8 cellular contexts compared by ENCODE assay signal in the genomic region with DNA sequence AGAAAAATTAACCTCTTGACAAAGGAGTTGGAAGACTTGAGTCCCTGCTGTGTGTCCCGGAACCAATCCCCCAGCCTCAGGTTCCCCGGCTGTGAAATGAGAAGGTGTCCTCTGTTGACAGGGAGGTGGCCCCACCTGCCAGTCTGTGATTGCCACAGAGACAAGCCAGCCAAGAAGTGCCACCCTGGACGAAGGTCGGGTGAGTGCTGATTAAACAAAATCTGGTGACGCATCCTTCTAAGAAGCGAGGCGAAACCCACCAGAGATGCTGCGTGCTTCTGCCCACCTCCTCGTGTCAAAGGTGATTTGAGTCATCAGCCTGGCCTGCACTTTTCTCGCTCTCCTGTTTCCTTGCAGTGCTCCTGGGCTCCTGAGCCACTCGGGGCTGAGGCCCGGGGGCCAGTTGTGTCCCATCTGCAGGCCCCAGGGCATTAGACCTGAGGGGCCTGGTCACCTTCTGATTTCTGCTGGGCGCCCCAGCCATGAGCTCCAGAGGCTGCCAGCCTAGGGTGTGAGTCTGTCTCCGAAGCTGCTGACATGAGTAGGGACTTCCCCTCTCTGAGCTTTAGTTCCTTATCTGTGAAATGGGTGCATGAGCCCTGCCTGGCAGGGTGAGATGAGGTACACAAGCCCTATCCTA. TPM values are rescaled to one million over a fixed set of nuclear protein-coding genes. Genes with fewer than 3 reads are reported as not detected.
DNase-seq lines count a peak whose midpoint lies in the region; ATAC-seq and TF ChIP-seq lines count a peak whose summit lies in the region.

No MANE protein-coding gene starts in this region.

- peak; percentile 47 for ATAC-seq in HG03439 (IDR thresholded peaks at IDR 0.05; ENCODE audit: unreplicated experiment)
- peak; percentile 88 for ATAC-seq in activated CD8-positive, alpha-beta memory T cell treated with anti-CD3 and anti-CD28 coated beads, Interleukin-2, amount 10 ng/mL, durations not matched to agents 7 days and 5 days

- H3K4me3 ChIP-seq in AG04449 (ENCODE audit: low read depth, low read length) = peak overlapping the region; percentile 18; the same call in 1 of the 2 replicates

- no peak for TF ChIP-seq CTCF in AG04449 (IDR thresholded peaks at IDR 0.05; ENCODE audit: insufficient read depth, low read length, missing control alignments)

- DNase-seq in AG04449 (ENCODE audit: low read depth, low spot score) (no peak), glomerular visceral epithelial cell (ENCODE audit: extremely low spot score) (peak; percentile 95), substantia nigra (lab: John Stamatoyannopoulos, UW) (no peak), retina (no peak)
- DNase-seq in activated CD8-positive, alpha-beta memory T cell treated with anti-CD3 and anti-CD28 coated beads, Interleukin-2, amount 10 ng/mL, durations not matched to agents 7 days and 5 days = peak; percentile 86
- DNase-seq in stimulated activated CD4-positive, alpha-beta T cell treated with anti-CD3 and anti-CD28 coated beads, Interleukin-4, amount 100 ng/mL, for 1 hour = peak; percentile 48

- H3K27ac ChIP-seq in substantia nigra (ENCODE audit: low read depth, low read length, poor library complexity, severe bottlenecking) = no peak overlapping the region

- H3K36me3 Mint-ChIP-seq in activated CD8-positive, alpha-beta memory T cell treated with anti-CD3 and anti-CD28 coated beads, Interleukin-2, amount 10 ng/mL, durations not matched to agents 7 days and 5 days = no peaks in the 10 kb centered on the region

- POLR2A ChIA-PET in AG04449 (lab: Yijun Ruan, JAX) = interaction anchor here (0.7 to 1.0 kb wide), 3 partner anchors 11 to 27 kb away, joined by 3 to 4 read pairs (median 3); no protein-coding TSS in a partner anchor

- H3K27ac Mint-ChIP-seq in activated CD8-positive, alpha-beta memory T cell treated with anti-CD3 and anti-CD28 coated beads, Interleukin-2, amount 10 ng/mL, durations not matched to agents 7 days and 5 days = peak overlapping the region; percentile 95

- TF ChIP-seq POLR2A in GM18951 (IDR thresholded peaks at IDR 0.05; ENCODE audit: extremely low read depth, insufficient read depth, insufficient read length) = peak; percentile 36

- H3K9me3 Mint-ChIP-seq in activated CD8-positive, alpha-beta memory T cell treated with anti-CD3 and anti-CD28 coated beads, Interleukin-2, amount 10 ng/mL, durations not matched to agents 7 days and 5 days (ENCODE audit: low read depth) = no peaks in the 10 kb centered on the region

- H3K27me3 Mint-ChIP-seq in activated CD8-positive, alpha-beta memory T cell treated with anti-CD3 and anti-CD28 coated beads, Interleukin-2, amount 10 ng/mL, durations not matched to agents 7 days and 5 days = no peaks in the 10 kb centered on the region

- in situ Hi-C loops in GM18951 (cut with MboI; ENCODE audit: low sequenced_read_pairs, unreplicated experiment) = no loop called here

- H3K4me3 Mint-ChIP-seq in activated CD8-positive, alpha-beta memory T cell treated with anti-CD3 and anti-CD28 coated beads, Interleukin-2, amount 10 ng/mL, durations not matched to agents 7 days and 5 days = peak overlapping the region; percentile 44

- CTCF ChIA-PET in AG04449 (lab: Yijun Ruan, JAX) = interaction anchor here (0.8 to 1.2 kb wide), 3 partner anchors 10 to 154 kb away, joined by 3 to 4 read pairs (median 3); no protein-coding TSS in a partner anchor
- CTCF ChIA-PET in activated CD8-positive, alpha-beta memory T cell treated with anti-CD3 and anti-CD28 coated beads, Interleukin-2, amount 10 ng/mL, durations not matched to agents 7 days and 5 days (lab: Charles Lee) = interaction anchor here (1.6 kb wide), 1 partner anchor 160 kb away, joined by 12 read pairs; no protein-coding TSS in a partner anchor

- peaks cover 38% of the 10 kb centered on the region for H3K4me1 Mint-ChIP-seq in activated CD8-positive, alpha-beta memory T cell treated with anti-CD3 and anti-CD28 coated beads, Interleukin-2, amount 10 ng/mL, durations not matched to agents 7 days and 5 days

RNA-seq across cellular contexts. Expression of gene NEK6, which starts 28.7 kb away (rescaled TPM):
- total RNA-seq in activated CD8-positive, alpha-beta memory T cell treated with anti-CD3 and anti-CD28 coated beads, Interleukin-2, amount 10 ng/mL, durations not matched to agents 7 days and 5 days = 10 to 100 TPM in 1 of 2 experiments, 1 to 10 TPM in 1; 6.3 to 10.9 TPM

Comparison
In these comparisons a context has a peak if more than half of its experiments do, and no peak if none do; other contexts are left out.
1. DNase-seq: peak in activated CD8-positive, alpha-beta memory T cell treated with anti-CD3 and anti-CD28 coated beads, Interleukin-2, amount 10 ng/mL, durations not matched to agents 7 days and 5 days (single experiment), glomerular visceral epithelial cell (single experiment) and stimulated activated CD4-positive, alpha-beta T cell treated with anti-CD3 and anti-CD28 coated beads, Interleukin-4, amount 100 ng/mL, for 1 hour (single experiment); none in AG04449 (single experiment), substantia nigra (0 of 49) and retina (single experiment).